In genomic region chr17:41915566-41915965, GRCh38 we compare ENCODE assay signal across 1 cellular context.
TF ChIP-seq lines count a peak whose summit lies in the region.

No MANE protein-coding gene starts in this region.

TF ChIP-seq in HepG2, 621 proteins besides CTCF, POLR2A, EP300 and RAD21:
- TF ChIP-seq ZNF207 (IDR thresholded peaks at IDR 0.05; ENCODE audit: borderline replicate concordance), result no peak
- no peak for TF ChIP-seq PATZ1 (CRISPR knock-in tag; IDR thresholded peaks at IDR 0.05)
- no peak for TF ChIP-seq MBD4 (IDR thresholded peaks at IDR 0.05; ENCODE audit: borderline replicate concordance, low read length)
- TF ChIP-seq CREM (IDR thresholded peaks at IDR 0.05), result no peak
- TF ChIP-seq CREM (CRISPR knock-in tag; IDR thresholded peaks at IDR 0.05), result no peak
- TF ChIP-seq ZNF724P (CRISPR knock-in tag; IDR thresholded peaks at IDR 0.05; ENCODE audit: borderline replicate concordance), result no peak
- TF ChIP-seq FOXO1 (CRISPR knock-in tag; IDR thresholded peaks at IDR 0.05), result no peak
- TF ChIP-seq MAX (IDR thresholded peaks at IDR 0.05), result 0 out of 2 replicates have a peak, but pooled peaks have one; percentile 1
- no peak for TF ChIP-seq ZNF441 (CRISPR knock-in tag; IDR thresholded peaks at IDR 0.05; ENCODE audit: borderline replicate concordance)
- TF ChIP-seq FOXK1 (CRISPR knock-in tag; IDR thresholded peaks at IDR 0.05; ENCODE audit: borderline replicate concordance, low read depth), result no peak
- no peak for TF ChIP-seq NBN (conservative IDR thresholded peaks at IDR 0.05)
- no peak for TF ChIP-seq ZNF607 (CRISPR knock-in tag; IDR thresholded peaks at IDR 0.05; ENCODE audit: borderline replicate concordance)
- TF ChIP-seq HIVEP1 (CRISPR knock-in tag; IDR thresholded peaks at IDR 0.05), result 0 out of 2 replicates have a peak, but pooled peaks have one; percentile 26
- no peak for TF ChIP-seq ZNF549 (CRISPR knock-in tag; IDR thresholded peaks at IDR 0.05)
- TF ChIP-seq ZFP90 (CRISPR knock-in tag; IDR thresholded peaks at IDR 0.05; ENCODE audit: borderline replicate concordance), result no peak
